Comparison of ENCODE assay signal across 1 cellular context in genomic region chr3:11643212-11644087, GRCh38.
TF ChIP-seq lines count a peak whose summit lies in the region.

VGLL4 (minus strand) TSS chr3:11643915; CDS start chr3:11643518, 397 bp downstream.

TF ChIP-seq in HEK293, 187 proteins besides CTCF, POLR2A, EP300 and RAD21 (continued from another document):
- TF ChIP-seq ZNF513 (tag by site-specific recombination; IDR thresholded peaks at IDR 0.05) (no peak), KLF1 (tag by site-specific recombination; IDR thresholded peaks at IDR 0.05) (no peak), ZNF600 (tag by site-specific recombination; IDR thresholded peaks at IDR 0.05) (peak; percentile 89), OVOL3 (tag by site-specific recombination; IDR thresholded peaks at IDR 0.05) (no peak), ZNF76 (tag by site-specific recombination; IDR thresholded peaks at IDR 0.05; ENCODE audit: borderline replicate concordance, low read depth) (no peak), AEBP2 (tag by site-specific recombination; IDR thresholded peaks at IDR 0.05; ENCODE audit: borderline replicate concordance) (no peak), ZNF626 (tag by site-specific recombination; IDR thresholded peaks at IDR 0.05) (no peak), EGR2 (tag by site-specific recombination; IDR thresholded peaks at IDR 0.05; ENCODE audit: low read depth) (no peak), ZNF549 (tag by site-specific recombination; IDR thresholded peaks at IDR 0.05) (no peak), ZNF660 (tag by site-specific recombination; IDR thresholded peaks at IDR 0.05) (peak; percentile 35; the same call in 1 of the 2 replicates), ZNF791 (tag by site-specific recombination; IDR thresholded peaks at IDR 0.05) (no peak), ZNF146 (tag by site-specific recombination; IDR thresholded peaks at IDR 0.05) (no peak), ZNF155 (tag by site-specific recombination; IDR thresholded peaks at IDR 0.05) (no peak), ZNF211 (tag by site-specific recombination; IDR thresholded peaks at IDR 0.05; ENCODE audit: low read depth) (no peak), ZNF362 (tag by site-specific recombination; IDR thresholded peaks at IDR 0.05) (peak; percentile 98), ZBTB49 (tag by site-specific recombination; IDR thresholded peaks at IDR 0.05; ENCODE audit: low read depth) (no peak), ZNF518A (tag by site-specific recombination; conservative IDR thresholded peaks at IDR 0.05; ENCODE audit: low read depth) (no peak), HIC1 (tag by site-specific recombination; IDR thresholded peaks at IDR 0.05) (peak; percentile 71; the same call in 1 of the 2 replicates), ZNF366 (tag by site-specific recombination; conservative IDR thresholded peaks at IDR 0.05) (peak; percentile 53), ZNF311 (tag by site-specific recombination; IDR thresholded peaks at IDR 0.05; ENCODE audit: borderline replicate concordance) (no peak), ZNF24 (tag by site-specific recombination; IDR thresholded peaks at IDR 0.05) (peak; percentile 26; the same call in 1 of the 2 replicates), ZNF350 (tag by site-specific recombination; IDR thresholded peaks at IDR 0.05) (no peak), PBX3 (CRISPR knock-in tag; IDR thresholded peaks at IDR 0.05) (no peak), ZNF391 (tag by site-specific recombination; IDR thresholded peaks at IDR 0.05; ENCODE audit: borderline replicate concordance, low read depth) (0 out of 2 replicates have a peak, but pooled peaks have one; percentile 29), ZNF792 (tag by site-specific recombination; IDR thresholded peaks at IDR 0.05) (no peak), ZNF555 (tag by site-specific recombination; conservative IDR thresholded peaks at IDR 0.05) (no peak), ZNF394 (tag by site-specific recombination; IDR thresholded peaks at IDR 0.05; ENCODE audit: borderline replicate concordance) (no peak; the same call in 1 of the 2 replicates), ZNF140 (tag by site-specific recombination; IDR thresholded peaks at IDR 0.05) (no peak), ZNF639 (tag by site-specific recombination; IDR thresholded peaks at IDR 0.05) (no peak), TSHZ1 (tag by site-specific recombination; IDR thresholded peaks at IDR 0.05; ENCODE audit: borderline replicate concordance) (no peak), KLF10 (tag by site-specific recombination; IDR thresholded peaks at IDR 0.05) (no peak), ZNF654 (tag by site-specific recombination; IDR thresholded peaks at IDR 0.05; ENCODE audit: low read depth) (no peak), MYNN (tag by site-specific recombination; IDR thresholded peaks at IDR 0.05; ENCODE audit: borderline replicate concordance) (no peak), ZNF133 (tag by site-specific recombination; IDR thresholded peaks at IDR 0.05) (peak; percentile 43; the same call in 1 of the 2 replicates)
TF ChIP-seq in HEK293: peak in this region for 47.
